2 cellular contexts compared by ENCODE assay signal in genomic region chr11:13427440-13427839, GRCh38.
A peak's percentile ranks its signal among the peaks of the same experiment; 100 is the strongest.
TF ChIP-seq lines count a peak whose summit lies in the region.

No MANE protein-coding gene starts in this region.

TF ChIP-seq in HepG2, 621 proteins besides CTCF, POLR2A, EP300 and RAD21:
- TF ChIP-seq ZNF614 (CRISPR knock-in tag; IDR thresholded peaks at IDR 0.05; ENCODE audit: borderline replicate concordance) (peak; percentile 100), MBD4 (IDR thresholded peaks at IDR 0.05; ENCODE audit: borderline replicate concordance, low read length) (no peak)

TF ChIP-seq in GM12878, 131 proteins besides CTCF, POLR2A, EP300 and RAD21:
- TF ChIP-seq ZNF592 (IDR thresholded peaks at IDR 0.05) (no peak), CBX5 (IDR thresholded peaks at IDR 0.05; ENCODE audit: low read depth) (peak; percentile 44; the same call in 1 of the 2 replicates)
